8 cellular contexts compared by ENCODE assay signal in the genomic region with DNA sequence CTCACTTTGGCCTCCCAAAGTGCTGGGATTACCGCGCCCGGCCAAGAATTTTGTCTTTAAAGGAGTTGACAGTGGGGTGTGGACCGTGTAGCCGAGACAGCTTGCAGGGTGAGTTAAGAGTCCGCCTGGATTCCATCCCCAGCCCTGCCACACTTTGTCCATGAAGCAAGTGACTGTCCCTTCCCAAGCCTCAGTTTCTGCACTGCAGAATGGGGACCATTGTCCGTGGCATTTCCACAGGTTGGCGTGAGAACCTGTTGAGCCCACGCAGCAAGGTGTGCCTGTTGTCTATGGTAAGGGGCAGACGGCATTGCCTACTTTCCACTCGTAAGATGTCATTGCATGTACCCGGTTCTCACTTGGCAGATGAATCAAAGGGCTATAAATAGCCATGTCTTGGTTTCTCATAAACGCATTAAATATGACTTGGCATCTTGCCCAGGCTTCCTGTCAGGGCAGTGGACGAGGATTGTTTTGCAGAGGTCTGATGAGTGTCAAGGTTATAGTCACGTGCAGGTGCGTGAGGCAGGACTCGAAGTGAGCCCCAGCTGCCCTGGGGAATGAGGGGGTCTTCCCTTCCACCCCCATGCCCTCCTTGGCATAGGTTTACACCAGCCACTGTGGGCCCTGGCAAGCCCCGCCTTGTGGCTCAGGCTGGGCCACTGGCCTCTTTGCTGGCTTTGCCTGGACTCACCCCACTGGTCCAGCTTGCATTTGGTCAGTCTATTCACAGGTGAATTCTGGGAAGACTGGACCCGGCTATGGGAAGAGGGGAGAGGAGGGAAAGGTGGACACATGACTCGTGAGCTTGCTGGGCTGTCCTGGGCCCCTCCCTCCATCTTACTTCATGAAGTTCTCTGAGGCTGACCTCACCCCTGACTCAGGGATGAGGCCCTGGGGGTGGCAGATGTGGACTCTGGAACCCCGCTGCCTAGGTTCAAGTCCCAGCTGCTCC. TPM values are rescaled to one million over a fixed set of nuclear protein-coding genes. Genes with fewer than 3 reads are reported as not detected.
A peak's percentile ranks its signal among the peaks of the same experiment; 100 is the strongest.
DNase-seq lines count a peak whose midpoint lies in the region; ATAC-seq and TF ChIP-seq lines count a peak whose summit lies in the region.

No MANE protein-coding gene starts in this region.

- peak; percentile 81 to 87 (median 84) for ATAC-seq in heart left ventricle

- H2AFZ ChIP-seq in ACC112 (ENCODE audit: low read length, unreplicated experiment) = no peak overlapping the region

- POLR2A ChIA-PET in RWPE1 (lab: Yijun Ruan, JAX; ENCODE audit: low non-redundant PET) = no interaction called here

- CTCF ChIA-PET in RWPE1 (lab: Yijun Ruan, JAX) = interaction anchor here (0.7 kb wide), 1 partner anchor 56 kb away, joined by 4 read pairs; no protein-coding TSS in a partner anchor

- peak; percentile 29 for DNase-seq in GM19238 (ENCODE audit: insufficient read length, low spot score)
- DNase-seq in RWPE1 (ENCODE audit: low spot score) = peak; percentile 83
- peak; percentile 71 for DNase-seq in activated gamma-delta T cell treated with anti-CD3 and anti-CD28 coated beads, Interleukin-2, amount 50 U/mL, for 16 hours (ENCODE audit: low read depth)
- DNase-seq in heart left ventricle = peak in 4 of 5 donors; percentile 70 to 89 (median 81)
- peak; percentile 46 to 69 (median 56) for DNase-seq in stimulated activated CD4-positive, alpha-beta T cell treated with anti-CD3 and anti-CD28 coated beads, Interleukin-1b, Interleukin-23, amount 100 ng/mL, for 24 hours (ENCODE audit: low read depth in 4 of 4, low spot score in 1 of 4)
- no peak for DNase-seq in HuH-7 (ENCODE audit: low spot score)

- intact Hi-C loops in heart left ventricle (cut with DNase I) = no loop called here

- H3K4me1 ChIP-seq in ACC112 (ENCODE audit: control insufficient read depth, insufficient read depth, low read length, unreplicated experiment) (peaks cover 10% of the 10 kb centered on the region), heart left ventricle (peaks cover 0 to 59% (median 25%) of the 10 kb centered on the region in 12 donors)

- H3K36me3 ChIP-seq in ACC112 (ENCODE audit: insufficient read depth, low read length) (no peaks in the 10 kb centered on the region), KOPT-K1 (ENCODE audit: insufficient read depth, low read length) (no peaks in the 10 kb centered on the region), heart left ventricle (no peaks in the 10 kb centered on the region)

- H3K27ac ChIP-seq in ACC112 (ENCODE audit: low read depth, low read length) (peak overlapping the region; percentile 37; the same call in 1 of the 2 replicates), KOPT-K1 (ENCODE audit: low read depth, low read length, poor library complexity, severe bottlenecking) (peak overlapping the region; percentile 37), RWPE1 (peak overlapping the region; percentile 72), heart left ventricle (peak overlapping the region; percentile 62 to 94 (median 72))

- WGBS in heart left ventricle, 4 donors = 15 to 17% (median 16%) methylated on average over 21 of the region's 21 CpGs

- peaks cover 2% of the 10 kb centered on the region for H3K9me3 ChIP-seq in KOPT-K1 (ENCODE audit: insufficient read depth, low read length, poor library complexity, severe bottlenecking)
- peaks cover 0 to 9% (median 0%) of the 10 kb centered on the region in 12 donors for H3K9me3 ChIP-seq in heart left ventricle

- TF ChIP-seq CTCF in RWPE1 (conservative IDR thresholded peaks at IDR 0.05; ENCODE audit: low read depth) (no peak), heart left ventricle (IDR thresholded peaks at IDR 0.05) (no peak)

- H3K4me3 ChIP-seq in ACC112 (ENCODE audit: low read depth, low read length) (no peak overlapping the region), heart left ventricle (peak overlapping the region in 1 of 12 donors; percentile 13)

- H3K79me2 ChIP-seq in ACC112 (ENCODE audit: control insufficient read depth, insufficient read depth, low read length, unreplicated experiment) = no peaks in the 10 kb centered on the region

- H3K27me3 ChIP-seq in ACC112 (ENCODE audit: insufficient read depth, low read length) (no peaks in the 10 kb centered on the region), heart left ventricle (no peaks in the 10 kb centered on the region)

- no peak for TF ChIP-seq POLR2A in heart left ventricle (IDR thresholded peaks at IDR 0.05)

RNA-seq across cellular contexts. Expression of a gene that starts 14.6 kb away (rescaled TPM):
- total RNA-seq in heart left ventricle = not detected
- under 1 TPM in 1 of 2 donors, not detected in 1; 0.06 TPM for polyA plus RNA-seq in heart left ventricle

RNA-seq across cellular contexts. Expression of a gene that starts 34.8 kb away (rescaled TPM):
- 1 to 10 TPM; 2.8 to 9.0 (median 5.3) TPM for total RNA-seq in heart left ventricle
- 10 to 100 TPM in 1 of 2 donors, 1 to 10 TPM in 1; 4.8 to 10.5 TPM for polyA plus RNA-seq in heart left ventricle

RNA-seq across cellular contexts. Expression of a gene that starts 54.8 kb away (rescaled TPM):
- total RNA-seq in heart left ventricle = 100 to 1,000 TPM; 138 to 201 (median 159) TPM
- polyA plus RNA-seq in heart left ventricle = 100 to 1,000 TPM; 134 to 251 TPM

RNA-seq across cellular contexts. Expression of a gene that starts 59.4 kb away (rescaled TPM):
- 10 to 100 TPM; 15.3 to 87.9 (median 19.5) TPM for total RNA-seq in heart left ventricle
- 10 to 100 TPM; 31.0 to 59.2 TPM for polyA plus RNA-seq in heart left ventricle
